Comparison of ENCODE assay signal across 9 cellular contexts in genomic region chr20:43844778-43845614, GRCh38.
DNase-seq lines count a peak whose midpoint lies in the region; ATAC-seq and TF ChIP-seq lines count a peak whose summit lies in the region.
"Had no signal": no experiment of that assay in that cellular context is flagged by ENCODE, and none has a peak within 500 bp of the region (broad histone marks: within the 10 kb centered on the region; RNA-seq: fewer than 3 reads in every experiment).

No MANE protein-coding gene starts in this region.

- no peaks in the 10 kb centered on the region for H3K9me3 Mint-ChIP-seq in activated CD4-positive, alpha-beta T cell treated with anti-CD3 and anti-CD28 coated beads, Interleukin-2, amount 10 ng/mL, durations not matched to agents 7 days and 5 days

- H3K4me1 Mint-ChIP-seq in activated CD4-positive, alpha-beta T cell treated with anti-CD3 and anti-CD28 coated beads, Interleukin-2, amount 10 ng/mL, durations not matched to agents 7 days and 5 days: peaks cover 44% of the 10 kb centered on the region

- POLR2A ChIA-PET in activated CD4-positive, alpha-beta T cell treated with anti-CD3 and anti-CD28 coated beads, Interleukin-2, amount 10 ng/mL, durations not matched to agents 7 days and 5 days (lab: Charles Lee): no interaction called here

- no peak for ATAC-seq in HG02759 (IDR thresholded peaks at IDR 0.05; ENCODE audit: unreplicated experiment)
- ATAC-seq in HG02840 (IDR thresholded peaks at IDR 0.05; ENCODE audit: low FRiP score, unreplicated experiment): no peak

- CTCF ChIA-PET in activated CD4-positive, alpha-beta T cell treated with anti-CD3 and anti-CD28 coated beads, Interleukin-2, amount 10 ng/mL, durations not matched to agents 7 days and 5 days (lab: Charles Lee): interaction anchor here (0.7 to 1.4 kb wide), 3 partner anchors 96 to 333 kb away, joined by 3 read pairs; no protein-coding TSS in a partner anchor

- no peaks in the 10 kb centered on the region for H3K36me3 Mint-ChIP-seq in activated CD4-positive, alpha-beta T cell treated with anti-CD3 and anti-CD28 coated beads, Interleukin-2, amount 10 ng/mL, durations not matched to agents 7 days and 5 days (ENCODE audit: low read depth)

- H3K4me3 ChIP-seq in foreskin fibroblast (ENCODE audit: low read depth in 1 of 2, low read length in 2 of 2): no peak overlapping the region

- peak; percentile 28 for TF ChIP-seq CTCF in foreskin fibroblast (IDR thresholded peaks at IDR 0.05; ENCODE audit: low read depth, low read length)

- H3K27ac Mint-ChIP-seq in activated CD4-positive, alpha-beta T cell treated with anti-CD3 and anti-CD28 coated beads, Interleukin-2, amount 10 ng/mL, durations not matched to agents 7 days and 5 days: peak overlapping the region; percentile 17

- no peaks in the 10 kb centered on the region for H3K27me3 Mint-ChIP-seq in activated CD4-positive, alpha-beta T cell treated with anti-CD3 and anti-CD28 coated beads, Interleukin-2, amount 10 ng/mL, durations not matched to agents 7 days and 5 days

- H3K4me3 Mint-ChIP-seq in activated CD4-positive, alpha-beta T cell treated with anti-CD3 and anti-CD28 coated beads, Interleukin-2, amount 10 ng/mL, durations not matched to agents 7 days and 5 days: no peak overlapping the region

- no peak for DNase-seq in activated CD4-positive, alpha-beta T cell treated with anti-CD3 and anti-CD28 coated beads, Interleukin-2, amount 10 ng/mL, durations not matched to agents 7 days and 5 days
- no peak for DNase-seq in activated CD4-positive, alpha-beta T cell treated with anti-CD3 and anti-CD28 coated beads, Interleukin-2, amount 50 U/mL, for 1 hour
- DNase-seq in SW 1271 (lab: John Stamatoyannopoulos, UW) (peak; percentile 91 to 99), foreskin fibroblast (peak; percentile 94), stromal cell of bone marrow (ENCODE audit: low read depth) (peak; percentile 93), germinal center (ENCODE audit: low spot score) (no peak)
- DNase-seq: NCI-H1092 treated with DMSO at 0.1 percent for 48 hours had no signal

Comparison
In these comparisons a context has a peak if more than half of its experiments do, and no peak if none do; other contexts are left out.
1. DNase-seq: peak in SW 1271 (2 of 2), foreskin fibroblast (2 of 2) and stromal cell of bone marrow (single experiment); none in activated CD4-positive, alpha-beta T cell treated with anti-CD3 and anti-CD28 coated beads, Interleukin-2, amount 10 ng/mL, durations not matched to agents 7 days and 5 days (single experiment), activated CD4-positive, alpha-beta T cell treated with anti-CD3 and anti-CD28 coated beads, Interleukin-2, amount 50 U/mL, for 1 hour (single experiment) and germinal center (single experiment).